In the genomic region with DNA sequence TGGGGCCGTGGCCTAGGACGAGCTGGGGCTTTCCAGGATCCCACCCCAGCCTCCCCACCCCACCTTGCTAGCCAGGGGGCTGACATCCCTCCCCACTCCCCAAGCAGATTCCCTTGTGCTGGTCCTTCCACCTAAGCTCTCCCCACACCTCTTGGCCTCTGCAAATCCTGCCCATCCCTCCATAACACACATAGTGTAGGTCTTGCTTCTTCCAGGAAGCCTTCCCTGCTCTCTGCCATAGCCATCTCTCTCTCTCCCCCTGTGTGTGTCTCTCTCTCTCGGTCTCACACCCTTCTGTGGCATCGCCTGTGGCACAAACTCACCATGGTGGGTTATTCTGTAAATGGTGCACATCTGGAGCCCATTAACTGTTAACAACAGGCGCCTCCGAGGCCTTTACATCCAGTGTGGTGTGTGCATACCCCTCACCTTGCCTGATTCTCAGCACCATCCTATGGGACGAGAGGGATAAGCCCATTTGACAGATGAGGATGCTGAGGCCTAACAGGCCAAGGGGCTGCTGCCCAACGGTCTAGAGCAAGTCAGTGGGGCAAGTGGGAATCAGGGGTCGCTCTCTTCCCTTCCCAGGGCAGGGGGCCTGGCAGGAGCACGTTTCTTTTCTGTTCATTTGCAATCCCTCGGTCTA, we compare ENCODE assay signal across 17 cellular contexts. TPM values are rescaled to one million over a fixed set of nuclear protein-coding genes. Genes with fewer than 3 reads are reported as not detected.
DNase-seq lines count a peak whose midpoint lies in the region; ATAC-seq and TF ChIP-seq lines count a peak whose summit lies in the region.
"Had no signal": no experiment of that assay in that cellular context is flagged by ENCODE, and none has a peak within 500 bp of the region (broad histone marks: within the 10 kb centered on the region; RNA-seq: fewer than 3 reads in every experiment).

No MANE protein-coding gene starts in this region.

- H3K9me3 Mint-ChIP-seq in activated naive CD8-positive, alpha-beta T cell treated with anti-CD3 and anti-CD28 coated beads, Interleukin-2, amount 10 ng/mL, durations not matched to agents 7 days and 5 days: no peaks in the 10 kb centered on the region
- H3K9me3 Mint-ChIP-seq in activated naive CD8-positive, alpha-beta T cell treated with anti-CD3 and anti-CD28 coated beads, Interleukin-2, amount 50 U/mL, for 24 hours: no peaks in the 10 kb centered on the region
- H3K9me3 Mint-ChIP-seq in nephron: no peaks in the 10 kb centered on the region
- no peaks in the 10 kb centered on the region for H3K9me3 Mint-ChIP-seq in effector memory CD8-positive, alpha-beta T cell
- no peaks in the 10 kb centered on the region for H3K9me3 Mint-ChIP-seq in stimulated activated naive CD8-positive, alpha-beta T cell treated with anti-CD3 and anti-CD28 coated beads, Interleukin-15, amount 100 ng/mL, for 72 hours
- H3K9me3 Mint-ChIP-seq: memory B cell had no signal

- ATAC-seq in activated naive CD8-positive, alpha-beta T cell treated with anti-CD3 and anti-CD28 coated beads, Interleukin-2, amount 10 ng/mL, durations not matched to agents 7 days and 5 days (ENCODE audit: low read depth): no peak
- no peak for ATAC-seq in activated naive CD8-positive, alpha-beta T cell treated with anti-CD3 and anti-CD28 coated beads, Interleukin-2, amount 50 U/mL, for 24 hours
- ATAC-seq in effector memory CD8-positive, alpha-beta T cell (replicated peaks): no peak
- ATAC-seq in stimulated activated naive CD8-positive, alpha-beta T cell treated with anti-CD3 and anti-CD28 coated beads, Interleukin-15, amount 100 ng/mL, for 72 hours: no peak
- ATAC-seq: stimulated activated naive CD8-positive, alpha-beta T cell treated with anti-CD3 and anti-CD28 coated beads, Interleukin-15, Interleukin-2, amounts not matched to agents 100 U/mL and 50 U/mL, for 24 hours had no signal

- TF ChIP-seq CTCF in nephron (IDR thresholded peaks at IDR 0.05; ENCODE audit: unreplicated experiment in 3 of 3): no peak

- peaks cover 2% of the 10 kb centered on the region for H3K4me1 Mint-ChIP-seq in activated naive CD8-positive, alpha-beta T cell treated with anti-CD3 and anti-CD28 coated beads, Interleukin-2, amount 10 ng/mL, durations not matched to agents 7 days and 5 days
- H3K4me1 Mint-ChIP-seq in activated naive CD8-positive, alpha-beta T cell treated with anti-CD3 and anti-CD28 coated beads, Interleukin-2, amount 50 U/mL, for 24 hours: no peaks in the 10 kb centered on the region
- peaks cover 47% of the 10 kb centered on the region for H3K4me1 Mint-ChIP-seq in nephron
- H3K4me1 Mint-ChIP-seq in effector memory CD8-positive, alpha-beta T cell (ENCODE audit: low read depth in 2 of 2): peaks cover 2 to 4% of the 10 kb centered on the region in 2 donors
- no peaks in the 10 kb centered on the region for H3K4me1 Mint-ChIP-seq in stimulated activated naive CD8-positive, alpha-beta T cell treated with anti-CD3 and anti-CD28 coated beads, Interleukin-15, amount 100 ng/mL, for 72 hours

- H3K27ac ChIP-seq in cingulate gyrus (ENCODE audit: low read depth, low read length) (peak overlapping the region; percentile 99), urinary bladder (ENCODE audit: low read depth) (peak overlapping the region; percentile 54)
- H3K27ac ChIP-seq: 22Rv1 had no signal

- no peak overlapping the region for H3K4me3 ChIP-seq in urinary bladder (ENCODE audit: low read depth, low read length)

- POLR2A ChIA-PET in activated naive CD8-positive, alpha-beta T cell treated with anti-CD3 and anti-CD28 coated beads, Interleukin-2, amount 10 ng/mL, durations not matched to agents 7 days and 5 days (lab: Charles Lee): no interaction called here

- 77% methylated on average over 11 of the region's 11 CpGs for WGBS in urinary bladder

- H3K27ac Mint-ChIP-seq in activated naive CD8-positive, alpha-beta T cell treated with anti-CD3 and anti-CD28 coated beads, Interleukin-2, amount 10 ng/mL, durations not matched to agents 7 days and 5 days: peak overlapping the region; percentile 61
- H3K27ac Mint-ChIP-seq in activated naive CD8-positive, alpha-beta T cell treated with anti-CD3 and anti-CD28 coated beads, Interleukin-2, amount 50 U/mL, for 24 hours: no peak overlapping the region
- peak overlapping the region; percentile 46 to 56 (median 50) for H3K27ac Mint-ChIP-seq in nephron
- peak overlapping the region in 1 of 2 donors; percentile 62 for H3K27ac Mint-ChIP-seq in effector memory CD8-positive, alpha-beta T cell
- peak overlapping the region in 1 of 2 donors; percentile 42 for H3K27ac Mint-ChIP-seq in stimulated activated naive CD8-positive, alpha-beta T cell treated with anti-CD3 and anti-CD28 coated beads, Interleukin-15, amount 100 ng/mL, for 72 hours

- H3K36me3 ChIP-seq in urinary bladder (ENCODE audit: insufficient read depth): no peaks in the 10 kb centered on the region
- H3K36me3 ChIP-seq: WERI-Rb-1 had no signal

- no peak overlapping the region for H3K4me3 Mint-ChIP-seq in activated naive CD8-positive, alpha-beta T cell treated with anti-CD3 and anti-CD28 coated beads, Interleukin-2, amount 10 ng/mL, durations not matched to agents 7 days and 5 days
- no peak overlapping the region for H3K4me3 Mint-ChIP-seq in activated naive CD8-positive, alpha-beta T cell treated with anti-CD3 and anti-CD28 coated beads, Interleukin-2, amount 50 U/mL, for 24 hours
- no peak overlapping the region for H3K4me3 Mint-ChIP-seq in nephron
- no peak overlapping the region for H3K4me3 Mint-ChIP-seq in effector memory CD8-positive, alpha-beta T cell
- H3K4me3 Mint-ChIP-seq in stimulated activated naive CD8-positive, alpha-beta T cell treated with anti-CD3 and anti-CD28 coated beads, Interleukin-15, amount 100 ng/mL, for 72 hours: no peak overlapping the region
- H3K4me3 Mint-ChIP-seq: memory B cell had no signal

- H3K27me3 Mint-ChIP-seq in activated naive CD8-positive, alpha-beta T cell treated with anti-CD3 and anti-CD28 coated beads, Interleukin-2, amount 10 ng/mL, durations not matched to agents 7 days and 5 days: no peaks in the 10 kb centered on the region
- no peaks in the 10 kb centered on the region for H3K27me3 Mint-ChIP-seq in activated naive CD8-positive, alpha-beta T cell treated with anti-CD3 and anti-CD28 coated beads, Interleukin-2, amount 50 U/mL, for 24 hours
- H3K27me3 Mint-ChIP-seq in nephron (ENCODE audit: low read depth): peaks cover 4% of the 10 kb centered on the region
- no peaks in the 10 kb centered on the region for H3K27me3 Mint-ChIP-seq in effector memory CD8-positive, alpha-beta T cell
- no peaks in the 10 kb centered on the region for H3K27me3 Mint-ChIP-seq in stimulated activated naive CD8-positive, alpha-beta T cell treated with anti-CD3 and anti-CD28 coated beads, Interleukin-15, amount 100 ng/mL, for 72 hours

- DNase-seq in activated naive CD8-positive, alpha-beta T cell treated with anti-CD3 and anti-CD28 coated beads, Interleukin-2, amount 10 ng/mL, durations not matched to agents 7 days and 5 days: no peak
- DNase-seq in activated naive CD8-positive, alpha-beta T cell treated with anti-CD3 and anti-CD28 coated beads, Interleukin-2, amount 50 U/mL, for 24 hours: no peak
- no peak for DNase-seq in NCI-H1105 treated with DMSO at 0.1 percent for 48 hours (lab: John Stamatoyannopoulos, UW)
- DNase-seq in effector memory CD8-positive, alpha-beta T cell: no peak
- DNase-seq in stimulated activated naive CD8-positive, alpha-beta T cell treated with anti-CD3 and anti-CD28 coated beads, Interleukin-15, amount 100 ng/mL, for 72 hours: no peak
- DNase-seq: activated CD8-positive, alpha-beta memory T cell treated with anti-CD3 and anti-CD28 coated beads, Interleukin-2, amount 50 U/mL, for 48 hours; Caco-2; SHP77; stimulated activated CD4-positive, alpha-beta T cell treated with anti-CD3 and anti-CD28 coated beads, Interleukin-4, amount 100 ng/mL, for 1 hour; stimulated activated naive CD8-positive, alpha-beta T cell treated with anti-CD3 and anti-CD28 coated beads, Interleukin-15, Interleukin-2, amounts not matched to agents 100 U/mL and 50 U/mL, for 24 hours had no signal

- H3K4me1 ChIP-seq in urinary bladder (ENCODE audit: insufficient read depth): no peaks in the 10 kb centered on the region
- H3K4me1 ChIP-seq: Caco-2 had no signal

- H3K36me3 Mint-ChIP-seq in activated naive CD8-positive, alpha-beta T cell treated with anti-CD3 and anti-CD28 coated beads, Interleukin-2, amount 10 ng/mL, durations not matched to agents 7 days and 5 days: no peaks in the 10 kb centered on the region
- H3K36me3 Mint-ChIP-seq in activated naive CD8-positive, alpha-beta T cell treated with anti-CD3 and anti-CD28 coated beads, Interleukin-2, amount 50 U/mL, for 24 hours (ENCODE audit: low read depth): no peaks in the 10 kb centered on the region
- H3K36me3 Mint-ChIP-seq in nephron (ENCODE audit: low read depth): no peaks in the 10 kb centered on the region
- no peaks in the 10 kb centered on the region for H3K36me3 Mint-ChIP-seq in effector memory CD8-positive, alpha-beta T cell (ENCODE audit: insufficient read depth)
- H3K36me3 Mint-ChIP-seq: memory B cell had no signal

RNA-seq across cellular contexts. Expression of a gene that starts 22.2 kb away (rescaled TPM):
- 10 to 100 TPM; 21.4 to 21.8 TPM for total RNA-seq in activated naive CD8-positive, alpha-beta T cell treated with anti-CD3 and anti-CD28 coated beads, Interleukin-2, amount 10 ng/mL, durations not matched to agents 7 days and 5 days
- total RNA-seq in urinary bladder: 13.7 TPM
- polyA plus RNA-seq in urinary bladder: 19.4 TPM

RNA-seq across cellular contexts. Expression of a gene that starts 49.0 kb away (rescaled TPM):
- not detected for total RNA-seq in activated naive CD8-positive, alpha-beta T cell treated with anti-CD3 and anti-CD28 coated beads, Interleukin-2, amount 10 ng/mL, durations not matched to agents 7 days and 5 days
- 0.16 TPM for total RNA-seq in urinary bladder
- 0.52 TPM for polyA plus RNA-seq in urinary bladder
- total RNA-seq: Caco-2, M059J had no signal

RNA-seq across cellular contexts. Expression of a gene that starts 50.7 kb away (rescaled TPM):
- not detected for total RNA-seq in activated naive CD8-positive, alpha-beta T cell treated with anti-CD3 and anti-CD28 coated beads, Interleukin-2, amount 10 ng/mL, durations not matched to agents 7 days and 5 days
- total RNA-seq in urinary bladder: 4.5 TPM
- 10.7 TPM for polyA plus RNA-seq in urinary bladder
- total RNA-seq: Caco-2, M059J had no signal
